In the genomic region with DNA sequence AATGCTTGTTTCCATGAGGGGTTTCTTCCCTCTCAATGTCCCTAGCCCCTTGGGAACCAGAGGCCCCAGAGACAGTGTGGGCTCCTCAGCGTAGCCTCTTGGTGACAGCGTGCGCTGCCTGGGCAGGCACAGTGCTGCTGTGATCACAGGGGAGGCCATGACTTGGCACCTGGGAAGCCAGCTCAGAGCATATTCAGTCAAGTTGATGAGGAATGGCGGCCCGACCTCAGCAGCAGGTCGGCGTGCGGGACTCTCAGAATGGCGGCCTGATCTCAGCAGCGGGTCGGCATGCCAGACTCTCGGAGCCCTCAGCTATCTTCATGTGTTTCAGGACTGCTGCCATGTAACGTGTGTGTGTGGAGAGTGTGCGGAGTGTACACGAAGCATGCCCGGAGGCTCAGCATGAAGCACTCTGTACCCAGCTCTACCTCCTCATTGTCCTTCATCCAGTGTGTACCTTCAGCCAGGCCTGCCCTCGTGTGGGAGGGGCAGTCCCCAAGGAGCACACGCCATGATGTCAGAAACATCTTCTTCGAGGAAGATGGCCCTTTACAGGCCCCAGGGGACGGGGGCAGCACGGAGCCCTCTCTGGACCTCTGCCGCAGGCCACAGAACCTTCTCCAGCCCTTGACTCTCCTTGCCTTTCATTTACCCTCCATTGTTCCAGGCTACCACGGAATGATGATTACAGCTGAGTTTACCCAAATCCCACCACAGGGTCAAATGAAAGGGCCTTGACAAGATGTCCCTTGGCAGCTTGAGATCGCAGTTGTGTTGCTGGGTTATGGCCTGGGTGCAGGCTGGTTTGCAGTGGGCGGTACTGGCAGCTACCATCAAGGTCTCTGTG, we compare ENCODE assay signal across 20 cellular contexts.
DNase-seq lines count a peak whose midpoint lies in the region; ATAC-seq, FAIRE-seq and TF ChIP-seq lines count a peak whose summit lies in the region.
"Had no signal": no experiment of that assay in that cellular context is flagged by ENCODE, and none has a peak within 500 bp of the region (broad histone marks: within the 10 kb centered on the region; RNA-seq: fewer than 3 reads in every experiment).

No MANE protein-coding gene starts in this region.

- no peak overlapping the region for H3K4me3 ChIP-seq in H7 (ENCODE audit: insufficient read depth, low read depth, low read length)
- H3K4me3 ChIP-seq in Panc1 (ENCODE audit: low read depth in 2 of 2, low read length in 2 of 2): no peak overlapping the region
- no peak overlapping the region for H3K4me3 ChIP-seq in HepG2 (replicated peaks in 1 of 3; ENCODE audit: insufficient read depth in 1 of 3, low read depth in 2 of 3, low read length in 3 of 3)
- H3K4me3 ChIP-seq in sigmoid colon: no peak overlapping the region

- H3K27ac ChIP-seq in Panc1 (ENCODE audit: low read length): no peak overlapping the region
- H3K27ac ChIP-seq in HepG2 (ENCODE audit: extremely low read length, insufficient read depth, low read length): no peak overlapping the region
- no peak overlapping the region for H3K27ac ChIP-seq in sigmoid colon

- no peak overlapping the region for H2AFZ ChIP-seq in HepG2 (ENCODE audit: low read length)

- H4K20me1 ChIP-seq in HepG2 (ENCODE audit: insufficient read depth, low read length): no peaks in the 10 kb centered on the region

- no peak overlapping the region for H3K4me2 ChIP-seq in HepG2 (ENCODE audit: low read depth, low read length)

- H3K36me3 ChIP-seq in H7 (replicated peaks; ENCODE audit: control insufficient read depth, insufficient read depth, low read length) (peaks cover 32% of the 10 kb centered on the region), Panc1 (ENCODE audit: control insufficient read depth, insufficient read depth, low read length) (peaks cover 5% of the 10 kb centered on the region), HepG2 (replicated peaks in 1 of 2; ENCODE audit: control insufficient read depth in 1 of 2, insufficient read depth in 2 of 2, low read length in 2 of 2) (peaks cover 29 to 58% of the 10 kb centered on the region in 2 experiments; a peak in 4 of 5 replicates), sigmoid colon (peaks cover 20 to 76% (median 54%) of the 10 kb centered on the region in 4 donors)

- WGBS in HepG2 (ENCODE audit: low lambda C conversion rate): 96% methylated on average over 20 of the region's 25 CpGs
- 96% methylated on average over 25 of the region's 25 CpGs for WGBS in sigmoid colon, 2 donors

- intact Hi-C loops in Panc1 (cut with micrococcal nuclease; ENCODE audit: unreplicated experiment) (no loop called here), HepG2 (cut with micrococcal nuclease; ENCODE audit: unreplicated experiment) (no loop called here), sigmoid colon (cut with DNase I) (no loop called here)

- CTCF ChIA-PET in Panc1 (lab: Charles Lee) (no interaction called here), HepG2 (lab: Yijun Ruan, JAX; ENCODE audit: low intra/inter-chr PET ratio, low total read pairs) (no interaction called here)

- no TSS peak for BruUV-seq in Panc1 (replicated peaks; lab: Mats Ljungman, UMichigan)
- BruUV-seq in HepG2 (replicated peaks; lab: Mats Ljungman, UMichigan): no TSS peak

- H3K27me3 ChIP-seq in H7 (ENCODE audit: control insufficient read depth, insufficient read depth, low read length): no peaks in the 10 kb centered on the region
- H3K27me3 ChIP-seq in Panc1 (ENCODE audit: control insufficient read depth, insufficient read depth, low read length): no peaks in the 10 kb centered on the region
- no peaks in the 10 kb centered on the region for H3K27me3 ChIP-seq in HepG2 (ENCODE audit: control insufficient read depth in 1 of 2, insufficient read depth in 2 of 2, low read length in 2 of 2)
- no peaks in the 10 kb centered on the region for H3K27me3 ChIP-seq in sigmoid colon
- H3K27me3 ChIP-seq: BE2C had no signal

- peak; percentile 23 for DNase-seq in H7
- no peak for DNase-seq in Panc1 (ENCODE audit: low read depth, low spot score)
- DNase-seq in HepG2 (ENCODE audit: low spot score): no peak
- peak; percentile 45 for DNase-seq in sigmoid colon
- no peak for DNase-seq in activated naive CD4-positive, alpha-beta T cell treated with anti-CD3 and anti-CD28 coated beads, Interleukin-2, amount 50 U/mL, for 16 hours
- no peak for DNase-seq in SHP77 treated with DMSO at 0.1 percent for 48 hours (lab: John Stamatoyannopoulos, UW)
- no peak for DNase-seq in stimulated activated naive CD4-positive, alpha-beta T cell treated with Interleukin-2 at 50 U/mL for 16 hours (lab: John Stamatoyannopoulos, UW)
- DNase-seq: BE2C; Calu3; DMS53; HCEC 1CT; KG1; NCI-H1417 treated with DMSO at 0.1 percent for 48 hours; NCI-H1930; NCI-H446; NK-92 treated with Interleukin-12 subunit alpha and Interleukin-12 subunit beta, amount 100 ng/mL, for 24 hours; OCI-M1; RPMI8226 had no signal

- no peak for TF ChIP-seq EP300 in HepG2 (IDR thresholded peaks at IDR 0.05; ENCODE audit: low read depth in 2 of 2, low read length in 2 of 2)
- TF ChIP-seq EP300 in HepG2 (CRISPR knock-in tag; IDR thresholded peaks at IDR 0.05; ENCODE audit: borderline replicate concordance): no peak
- TF ChIP-seq EP300 in sigmoid colon (IDR thresholded peaks at IDR 0.05): no peak

- ATAC-seq in Panc1 (0 out of 2 replicates have a peak, but pooled peaks have one; percentile 7), HepG2 (peak; percentile 10; the same call in 2 of the 3 replicates), GM21737 (IDR thresholded peaks at IDR 0.05; ENCODE audit: unreplicated experiment) (no peak)

- TF ChIP-seq POLR2A in HepG2 (IDR thresholded peaks at IDR 0.05; ENCODE audit: insufficient read depth in 1 of 2, low read depth in 2 of 2, low read length in 2 of 2) (no peak), sigmoid colon (IDR thresholded peaks at IDR 0.05) (no peak)

- no peak for FAIRE-seq in HepG2 (lab: Jason Lieb, UNC)
- FAIRE-seq: GM19239 had no signal

- H3K9ac ChIP-seq in HepG2 (ENCODE audit: insufficient read depth, low read depth, low read length): no peak overlapping the region

- TF ChIP-seq CTCF in Panc1 (IDR thresholded peaks at IDR 0.05) (no peak), HepG2 (CRISPR knock-in tag; IDR thresholded peaks at IDR 0.05) (no peak), sigmoid colon (IDR thresholded peaks at IDR 0.05) (no peak)

- POLR2A ChIA-PET in Panc1 (lab: Charles Lee): no interaction called here
- POLR2A ChIA-PET in HepG2 (lab: Yijun Ruan, JAX): no interaction called here

- H3K4me1 ChIP-seq in Panc1 (ENCODE audit: control insufficient read depth, insufficient read depth, low read length) (no peaks in the 10 kb centered on the region), HepG2 (ENCODE audit: insufficient read depth, low read length) (no peaks in the 10 kb centered on the region), sigmoid colon (no peaks in the 10 kb centered on the region)
- H3K4me1 ChIP-seq: BE2C had no signal

- in situ Hi-C loops in Panc1 (cut with HindIII; ENCODE audit: low pct_unique_long_range_greater_than_20kb, low sequenced_read_pairs) (no loop called here), HepG2 (cut with HindIII; ENCODE audit: extremely low pct_ligation_motif_present, low pct_unique_long_range_greater_than_20kb) (no loop called here)

- no peaks in the 10 kb centered on the region for H3K9me3 ChIP-seq in Panc1 (ENCODE audit: control insufficient read depth, insufficient read depth, low read depth, low read length)
- no peaks in the 10 kb centered on the region for H3K9me3 ChIP-seq in HepG2 (ENCODE audit: low read length)
- H3K9me3 ChIP-seq in sigmoid colon: no peaks in the 10 kb centered on the region
- H3K9me3 ChIP-seq: BE2C had no signal

- H3K79me2 ChIP-seq in HepG2 (ENCODE audit: insufficient read depth, low read length): no peaks in the 10 kb centered on the region

- no peak for TF ChIP-seq RAD21 in HepG2 (CRISPR knock-in tag; IDR thresholded peaks at IDR 0.05)

TF ChIP-seq in HepG2, 621 proteins besides CTCF, POLR2A, EP300 and RAD21:
- TF ChIP-seq, protein P1, sequence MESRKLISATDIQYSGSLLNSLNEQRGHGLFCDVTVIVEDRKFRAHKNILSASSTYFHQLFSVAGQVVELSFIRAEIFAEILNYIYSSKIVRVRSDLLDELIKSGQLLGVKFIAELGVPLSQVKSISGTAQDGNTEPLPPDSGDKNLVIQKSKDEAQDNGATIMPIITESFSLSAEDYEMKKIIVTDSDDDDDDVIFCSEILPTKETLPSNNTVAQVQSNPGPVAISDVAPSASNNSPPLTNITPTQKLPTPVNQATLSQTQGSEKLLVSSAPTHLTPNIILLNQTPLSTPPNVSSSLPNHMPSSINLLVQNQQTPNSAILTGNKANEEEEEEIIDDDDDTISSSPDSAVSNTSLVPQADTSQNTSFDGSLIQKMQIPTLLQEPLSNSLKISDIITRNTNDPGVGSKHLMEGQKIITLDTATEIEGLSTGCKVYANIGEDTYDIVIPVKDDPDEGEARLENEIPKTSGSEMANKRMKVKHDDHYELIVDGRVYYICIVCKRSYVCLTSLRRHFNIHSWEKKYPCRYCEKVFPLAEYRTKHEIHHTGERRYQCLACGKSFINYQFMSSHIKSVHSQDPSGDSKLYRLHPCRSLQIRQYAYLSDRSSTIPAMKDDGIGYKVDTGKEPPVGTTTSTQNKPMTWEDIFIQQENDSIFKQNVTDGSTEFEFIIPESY (CRISPR knock-in tag; IDR thresholded peaks at IDR 0.05): no peak
- peak; percentile 44 for TF ChIP-seq AGO2 (optimal IDR thresholded peaks at IDR 0.05; ENCODE audit: low read depth, low read length)

Comparison
In these comparisons a context has a peak if more than half of its experiments do, and no peak if none do; other contexts are left out.
1. DNase-seq: peak in H7 (single experiment) and sigmoid colon (single experiment); none in Panc1 (single experiment), HepG2 (single experiment), activated naive CD4-positive, alpha-beta T cell treated with anti-CD3 and anti-CD28 coated beads, Interleukin-2, amount 50 U/mL, for 16 hours (single experiment), SHP77 treated with DMSO at 0.1 percent for 48 hours (single experiment) and stimulated activated naive CD4-positive, alpha-beta T cell treated with Interleukin-2 at 50 U/mL for 16 hours (single experiment).